Comparison of ENCODE assay signal across 8 cellular contexts in the genomic region with DNA sequence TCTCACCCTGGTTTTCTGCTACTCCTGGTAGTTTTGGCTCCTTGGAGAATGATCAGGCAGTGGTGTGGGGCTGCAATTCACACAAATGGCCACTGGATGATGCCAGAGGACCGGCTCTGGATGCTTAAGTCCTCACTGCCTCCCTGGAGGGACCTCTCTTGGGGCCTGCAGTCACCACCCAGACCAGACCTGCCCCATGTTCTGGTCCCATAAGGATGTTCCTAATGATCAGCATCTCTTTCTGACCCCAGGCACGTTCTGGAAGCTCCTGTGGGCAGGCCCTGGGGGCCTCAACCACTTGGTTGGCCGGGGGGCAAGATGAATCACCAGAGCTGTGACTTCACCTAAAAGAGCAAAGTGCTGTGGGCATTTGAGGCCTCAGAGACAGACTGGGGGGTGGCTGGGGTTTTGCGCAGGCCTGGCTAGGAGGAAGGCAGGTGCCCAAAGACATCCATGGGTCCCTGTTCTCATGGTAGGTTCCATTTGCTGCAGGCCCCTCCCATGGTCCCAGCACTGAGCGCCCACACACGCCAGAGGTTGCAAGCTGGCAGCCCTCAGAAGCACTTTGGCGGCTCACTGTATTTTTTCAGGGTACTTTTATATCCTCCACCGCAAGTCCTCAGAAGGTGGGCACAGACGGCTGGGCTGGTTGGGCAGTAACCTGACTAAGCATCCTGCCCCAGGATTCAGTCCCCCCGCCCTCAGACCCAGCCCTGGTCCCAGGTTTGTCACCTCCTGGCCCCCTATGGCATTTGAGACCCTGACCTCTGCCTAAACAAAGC. TPM values are rescaled to one million over a fixed set of nuclear protein-coding genes. Genes with fewer than 3 reads are reported as not detected.
A peak's percentile ranks its signal among the peaks of the same experiment; 100 is the strongest.
DNase-seq lines count a peak whose midpoint lies in the region; ATAC-seq and TF ChIP-seq lines count a peak whose summit lies in the region.

No MANE protein-coding gene starts in this region.

- intact Hi-C loops in Right ventricle myocardium inferior (cut with DNase I) (loop anchor here (1.0 to 5.0 kb wide), 4 partner anchors 121 to 286 kb away; a partner anchor contains a TSS), posterior cingulate gyrus (cut with DNase I) (loop anchor here (2.0 kb wide), 1 partner anchor 140 kb away; a partner anchor contains a TSS)

- no peak overlapping the region for H3K27ac Mint-ChIP-seq in activated naive CD8-positive, alpha-beta T cell treated with anti-CD3 and anti-CD28 coated beads for 36 hours

- H3K9me3 Mint-ChIP-seq in activated naive CD8-positive, alpha-beta T cell treated with anti-CD3 and anti-CD28 coated beads for 36 hours, result peaks cover 12% of the 10 kb centered on the region

- H3K4me3 Mint-ChIP-seq in activated naive CD8-positive, alpha-beta T cell treated with anti-CD3 and anti-CD28 coated beads for 36 hours, result no peak overlapping the region

- TF ChIP-seq CTCF in GM10248 (IDR thresholded peaks at IDR 0.05; ENCODE audit: control extremely low read depth, extremely low read depth, low read depth, missing control alignments), result peak; percentile 98

- H3K4me1 Mint-ChIP-seq in activated naive CD8-positive, alpha-beta T cell treated with anti-CD3 and anti-CD28 coated beads for 36 hours, result peaks cover 7% of the 10 kb centered on the region

- H3K27me3 Mint-ChIP-seq in activated naive CD8-positive, alpha-beta T cell treated with anti-CD3 and anti-CD28 coated beads for 36 hours, result no peaks in the 10 kb centered on the region

- DNase-seq in GM10248 (ENCODE audit: extremely low spot score) (peak; percentile 85), NCI-H1092 (lab: John Stamatoyannopoulos, UW) (peak; percentile 63), SKM-1 treated with dmso at 0.1 percent for 144 hours (lab: John Stamatoyannopoulos, UW; ENCODE audit: unreplicated experiment) (peak; percentile 78), Right ventricle myocardium inferior (ENCODE audit: missing footprints) (no peak), posterior cingulate gyrus (peak; percentile 76 to 97 (median 84)), ureter (ENCODE audit: low spot score) (peak; percentile 83)
- DNase-seq in activated naive CD8-positive, alpha-beta T cell treated with anti-CD3 and anti-CD28 coated beads for 36 hours, result peak; percentile 68

- ATAC-seq in Right ventricle myocardium inferior, result peak; percentile 89
- no peak for ATAC-seq in HG03442 (IDR thresholded peaks at IDR 0.05; ENCODE audit: unreplicated experiment)

- peaks cover 2% of the 10 kb centered on the region for H3K36me3 Mint-ChIP-seq in activated naive CD8-positive, alpha-beta T cell treated with anti-CD3 and anti-CD28 coated beads for 36 hours

- CTCF ChIA-PET in GM10248 (lab: Yijun Ruan, JAX), result interaction anchor here (0.7 to 13.5 kb wide), 14 partner anchors 10 to 289 kb away, joined by 3 to 168 read pairs (median 4); no protein-coding TSS in a partner anchor

- POLR2A ChIA-PET in GM10248 (lab: Yijun Ruan, JAX), result no interaction called here

RNA-seq across cellular contexts. Expression of a gene that starts 53.2 kb away (rescaled TPM):
- total RNA-seq in activated naive CD8-positive, alpha-beta T cell treated with anti-CD3 and anti-CD28 coated beads for 36 hours, result 1 to 10 TPM; 6.1 to 6.5 TPM
- total RNA-seq in Right ventricle myocardium inferior (8.3 TPM), ureter (2.3 TPM)
